8 cellular contexts compared by ENCODE assay signal in the genomic region with DNA sequence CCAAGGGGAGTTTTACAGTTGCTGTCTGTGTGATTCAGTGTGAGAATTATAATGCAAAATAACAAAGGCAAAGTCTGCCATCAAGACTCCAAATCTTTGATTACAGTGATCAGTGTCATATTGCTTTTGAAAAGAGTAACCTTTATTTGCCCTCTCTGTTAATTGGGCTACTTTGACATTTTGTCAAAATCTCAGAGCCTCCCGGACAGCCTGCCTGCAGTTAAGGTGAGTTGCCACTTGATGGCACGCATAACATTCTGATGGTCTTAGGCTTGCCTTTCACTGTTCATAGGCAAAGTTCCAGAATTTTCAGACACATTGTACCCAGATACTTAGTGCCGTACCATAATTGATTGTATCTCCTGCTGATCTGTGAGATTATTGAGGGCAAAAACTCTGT.
DNase-seq lines count a peak whose midpoint lies in the region; ATAC-seq and TF ChIP-seq lines count a peak whose summit lies in the region.

No MANE protein-coding gene starts in this region.

- intact Hi-C loops in left lung (cut with DNase I), result no loop called here

- no peaks in the 10 kb centered on the region for H3K36me3 ChIP-seq in left lung

- ATAC-seq in HG03060 (IDR thresholded peaks at IDR 0.05; ENCODE audit: low read depth, unreplicated experiment), result peak; percentile 44
- ATAC-seq in left lung, result peak; percentile 60
- no peak for ATAC-seq in GM21381 (IDR thresholded peaks at IDR 0.05; ENCODE audit: unreplicated experiment)

- no peak overlapping the region for H3K27ac ChIP-seq in left lung

- no peak overlapping the region for H3K4me3 ChIP-seq in left lung

- peak; percentile 77 to 84 for DNase-seq in SHP77 (lab: John Stamatoyannopoulos, UW)
- no peak for DNase-seq in left lung
- DNase-seq in cerebellum (ENCODE audit: low spot score), result no peak
- DNase-seq in NCI-H128 (lab: John Stamatoyannopoulos, UW; ENCODE audit: unreplicated experiment), result no peak
- DNase-seq in NCI-H146 (lab: John Stamatoyannopoulos, UW), result no peak

- no peaks in the 10 kb centered on the region for H3K27me3 ChIP-seq in left lung

- no peaks in the 10 kb centered on the region for H3K4me1 ChIP-seq in left lung

- peak; percentile 55 for TF ChIP-seq CTCF in GM12874 (IDR thresholded peaks at IDR 0.05; ENCODE audit: insufficient read depth, low read depth, low read length)
- no peak for TF ChIP-seq CTCF in left lung (IDR thresholded peaks at IDR 0.05)

- no peaks in the 10 kb centered on the region for H3K9me3 ChIP-seq in left lung

Comparison
In these comparisons a context has a peak if more than half of its experiments do, and no peak if none do; other contexts are left out.
1. DNase-seq: peak in SHP77 (2 of 2); none in left lung (0 of 2), cerebellum (single experiment), NCI-H128 (single experiment) and NCI-H146 (single experiment).